ENCODE assay signal across 17 cellular contexts in genomic region chr11:36264011-36264410, GRCh38.
"Had no signal": no experiment of that assay in that cellular context is flagged by ENCODE, and none has a peak within 500 bp of the region (broad histone marks: within the 10 kb centered on the region; RNA-seq: fewer than 3 reads in every experiment).

No MANE protein-coding gene starts in this region.

- H3K27ac Mint-ChIP-seq: mesothelial cell of epicardium had no signal

- H3K4me1 ChIP-seq: gastrocnemius medialis, left lung had no signal

- H3K36me3 Mint-ChIP-seq: mesothelial cell of epicardium had no signal

- H3K36me3 ChIP-seq: esophagus muscularis mucosa, gastrocnemius medialis, heart right ventricle, left lung, lower lobe of right lung had no signal

- H3K9me3 ChIP-seq: esophagus muscularis mucosa, gastrocnemius medialis, heart right ventricle, left lung, lower lobe of right lung, mucosa of descending colon had no signal

- H3K4me3 ChIP-seq: coronary artery, dorsolateral prefrontal cortex, esophagus muscularis mucosa, gastrocnemius medialis, heart right ventricle, left lung, lower lobe of right lung, mucosa of descending colon had no signal

- DNase-seq: dermis blood vessel endothelial cell; dorsolateral prefrontal cortex; effector CD8-positive, alpha-beta T cell; foreskin melanocyte; gastrocnemius medialis; glutamatergic neuron; heart right ventricle; hippocampal formation; left cardiac atrium; left lung; left ventricle myocardium superior; lower lobe of right lung; mesenchymal stem cell; mucosa of descending colon had no signal

- H3K27me3 ChIP-seq: dorsolateral prefrontal cortex, gastrocnemius medialis had no signal

- ATAC-seq: gastrocnemius medialis, heart right ventricle, left cardiac atrium, left lung, left ventricle myocardium superior, lower lobe of right lung, mucosa of descending colon had no signal

- H3K4me3 Mint-ChIP-seq: mesothelial cell of epicardium had no signal

- H3K27ac ChIP-seq: coronary artery, dorsolateral prefrontal cortex, esophagus muscularis mucosa, gastrocnemius medialis, heart right ventricle, left lung, lower lobe of right lung had no signal

- H3K9me3 Mint-ChIP-seq: mesothelial cell of epicardium had no signal
